16 cellular contexts compared by ENCODE assay signal in genomic region chr17:5788266-5788900, GRCh38.
DNase-seq lines count a peak whose midpoint lies in the region; ATAC-seq, FAIRE-seq and TF ChIP-seq lines count a peak whose summit lies in the region.
"Had no signal": no experiment of that assay in that cellular context is flagged by ENCODE, and none has a peak within 500 bp of the region (broad histone marks: within the 10 kb centered on the region; RNA-seq: fewer than 3 reads in every experiment).

No MANE protein-coding gene starts in this region.

- ATAC-seq in natural killer cell (no peak), HG02571 (IDR thresholded peaks at IDR 0.05; ENCODE audit: unreplicated experiment) (no peak)

- no peak for TF ChIP-seq CTCF in astrocyte (IDR thresholded peaks at IDR 0.05; ENCODE audit: insufficient read depth, low read depth, low read length)
- TF ChIP-seq CTCF in natural killer cell (IDR thresholded peaks at IDR 0.05): no peak

- H3K4me2 ChIP-seq in astrocyte (ENCODE audit: low read length): no peak overlapping the region

- H3K27me3 ChIP-seq in astrocyte (ENCODE audit: insufficient read depth, low read length): peaks cover 8% of the 10 kb centered on the region
- H3K27me3 ChIP-seq: uterus had no signal

- H3K27me3 Mint-ChIP-seq in astrocyte (ENCODE audit: low read depth, unreplicated experiment) (peaks cover 21% of the 10 kb centered on the region), natural killer cell (ENCODE audit: low read depth in 2 of 2) (peaks cover 10 to 39% of the 10 kb centered on the region in 2 donors)

- FAIRE-seq in astrocyte (lab: Jason Lieb, UNC): peak; percentile 68

- H3K36me3 Mint-ChIP-seq in astrocyte (ENCODE audit: low read depth, unreplicated experiment): peaks cover 2% of the 10 kb centered on the region
- H3K36me3 Mint-ChIP-seq in natural killer cell: no peaks in the 10 kb centered on the region

- H3K79me2 ChIP-seq in astrocyte (ENCODE audit: insufficient read depth, low read length): no peaks in the 10 kb centered on the region

- H3K4me1 Mint-ChIP-seq in astrocyte (ENCODE audit: low read depth, unreplicated experiment): peaks cover 15% of the 10 kb centered on the region
- no peaks in the 10 kb centered on the region for H3K4me1 Mint-ChIP-seq in natural killer cell
- H3K4me1 Mint-ChIP-seq: immature natural killer cell had no signal

- no peak overlapping the region for H2AFZ ChIP-seq in astrocyte (ENCODE audit: low read depth, low read length)

- no peak overlapping the region for H3K4me3 ChIP-seq in astrocyte (ENCODE audit: insufficient read depth, low read depth, low read length)
- H3K4me3 ChIP-seq: uterus had no signal

- H4K20me1 ChIP-seq in astrocyte (ENCODE audit: insufficient read depth, low read length): no peaks in the 10 kb centered on the region

- H3K27ac Mint-ChIP-seq in astrocyte (ENCODE audit: unreplicated experiment) (no peak overlapping the region), natural killer cell (no peak overlapping the region)
- H3K27ac Mint-ChIP-seq: immature natural killer cell, nephron had no signal

- intact Hi-C loops in natural killer cell (cut with micrococcal nuclease): no loop called here

- peaks cover 14% of the 10 kb centered on the region for H3K9me3 ChIP-seq in astrocyte (ENCODE audit: insufficient read depth, low read depth, low read length)
- H3K9me3 ChIP-seq: uterus had no signal

- H3K9ac ChIP-seq in astrocyte (ENCODE audit: low read length): no peak overlapping the region

- DNase-seq in AG08395 (ENCODE audit: low spot score) (peak; percentile 66), HS-5 (ENCODE audit: low read depth) (peak; percentile 68), astrocyte (ENCODE audit: low read depth) (peak; percentile 39), hepatic stellate cell (ENCODE audit: low spot score) (peak; percentile 45), natural killer cell (no peak), DMS153 treated with DMSO at 0.1 percent for 48 hours (lab: John Stamatoyannopoulos, UW; ENCODE audit: unreplicated experiment) (no peak)
- no peak for DNase-seq in activated CD4-positive, alpha-beta T cell treated with anti-CD3 and anti-CD28 coated beads for 1 hour
- DNase-seq: activated CD8-positive, alpha-beta memory T cell treated with anti-CD3 and anti-CD28 coated beads for 24 hours; immature natural killer cell; NCI-H2081 treated with DMSO at 0.1 percent for 48 hours; NCI-H526; SW 1271; uterus had no signal

- H3K9me3 Mint-ChIP-seq in astrocyte (ENCODE audit: unreplicated experiment) (peaks cover 16% of the 10 kb centered on the region), natural killer cell (peaks cover 0 to 3% of the 10 kb centered on the region in 2 donors)

- no peak overlapping the region for H3K27ac ChIP-seq in astrocyte (ENCODE audit: low read depth, low read length)
- H3K27ac ChIP-seq: uterus, VCaP had no signal

- H3K4me1 ChIP-seq in astrocyte (ENCODE audit: insufficient read depth, low read length): peaks cover 42% of the 10 kb centered on the region
- H3K4me1 ChIP-seq: uterus had no signal

- H3K36me3 ChIP-seq in astrocyte (ENCODE audit: insufficient read depth, low read length): no peaks in the 10 kb centered on the region
- H3K36me3 ChIP-seq: uterus had no signal

- no peak overlapping the region for H3K4me3 Mint-ChIP-seq in astrocyte (ENCODE audit: unreplicated experiment)
- H3K4me3 Mint-ChIP-seq in natural killer cell: no peak overlapping the region
- H3K4me3 Mint-ChIP-seq: immature natural killer cell, nephron had no signal

Comparison
In these comparisons a context has a peak if more than half of its experiments do, and no peak if none do; other contexts are left out.
1. DNase-seq: peak in AG08395 (single experiment), HS-5 (single experiment), astrocyte (single experiment) and hepatic stellate cell (single experiment); none in natural killer cell (single experiment), activated CD4-positive, alpha-beta T cell treated with anti-CD3 and anti-CD28 coated beads for 1 hour (single experiment) and DMS153 treated with DMSO at 0.1 percent for 48 hours (single experiment).